In the genomic region with DNA sequence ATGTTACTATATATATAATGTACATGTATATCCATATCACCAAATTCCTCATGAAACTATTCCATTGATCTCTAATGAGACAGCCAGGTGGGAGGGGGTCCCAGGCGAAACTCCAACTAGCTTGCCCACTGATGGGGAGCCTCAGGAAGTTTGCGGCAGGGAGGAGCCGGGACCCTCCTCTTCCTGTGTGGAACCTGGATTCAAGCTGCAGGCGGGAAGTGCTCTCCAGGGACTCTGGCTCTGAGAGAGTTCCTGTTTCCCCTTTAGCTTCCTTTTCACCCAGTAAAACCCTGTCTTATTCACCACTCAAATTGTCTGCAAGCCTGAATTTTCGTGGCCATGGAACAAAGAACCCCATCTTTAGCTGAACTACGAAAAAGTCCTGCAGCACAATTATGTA, we compare ENCODE assay signal across 21 cellular contexts.
DNase-seq lines count a peak whose midpoint lies in the region; ATAC-seq and TF ChIP-seq lines count a peak whose summit lies in the region.
"Had no signal": no experiment of that assay in that cellular context is flagged by ENCODE, and none has a peak within 500 bp of the region (broad histone marks: within the 10 kb centered on the region; RNA-seq: fewer than 3 reads in every experiment).

No MANE protein-coding gene starts in this region.

- H3K9me3 ChIP-seq in A673 (ENCODE audit: low read depth, low read length, poor library complexity, severe bottlenecking) = no peaks in the 10 kb centered on the region
- H3K9me3 ChIP-seq in IMR-90 (ENCODE audit: control insufficient read depth, insufficient read depth, low read length) = no peaks in the 10 kb centered on the region
- H3K9me3 ChIP-seq in T-helper 17 cell (ENCODE audit: control insufficient read depth, low read length, poor library complexity, severe bottlenecking) = no peaks in the 10 kb centered on the region
- H3K9me3 ChIP-seq: SK-N-SH had no signal

- no peak overlapping the region for H2BK15ac ChIP-seq in IMR-90 (ENCODE audit: low read depth, low read length)

- no peaks in the 10 kb centered on the region for H3K36me3 ChIP-seq in A673 (ENCODE audit: insufficient read depth, low read length, poor library complexity, severe bottlenecking)
- no peaks in the 10 kb centered on the region for H3K36me3 ChIP-seq in IMR-90 (ENCODE audit: control insufficient read depth, insufficient read depth, low read length)

- H3K9ac ChIP-seq in IMR-90 (ENCODE audit: low read depth, low read length) = no peak overlapping the region
- H3K9ac ChIP-seq: SK-N-SH had no signal

- ATAC-seq in IMR-90 (ENCODE audit: low read depth) (no peak), left ventricle myocardium superior (peak; percentile 28), T-helper 17 cell (no peak)
- ATAC-seq: HCT116, K562 had no signal

- DNase-seq in A673 (ENCODE audit: low spot score) = peak; percentile 31
- DNase-seq in IMR-90 = no peak
- DNase-seq in UCSD-AML1 (lab: John Stamatoyannopoulos, UW; ENCODE audit: unreplicated experiment) = peak; percentile 58
- peak; percentile 27 for DNase-seq in left ventricle myocardium superior
- DNase-seq in T-helper 17 cell = no peak
- no peak for DNase-seq in activated CD4-positive, alpha-beta memory T cell treated with anti-CD3 and anti-CD28 coated beads, Interleukin-2, amount 10 ng/mL, durations not matched to agents 7 days and 5 days
- no peak for DNase-seq in NCI-H187 (lab: John Stamatoyannopoulos, UW)
- DNase-seq in HK-2 (ENCODE audit: unreplicated experiment) = no peak
- DNase-seq: CD4-positive, CD25-positive, alpha-beta regulatory T cell; EL; GF-D8; NCI-H1092 treated with DMSO at 0.1 percent for 48 hours; NCI-H146; NCI-H2081; NCI-H2171 treated with DMSO at 0.1 percent for 48 hours; NCI-H524 treated with DMSO at 0.1 percent for 48 hours; OCI-M1; SK-N-SH had no signal

- in situ Hi-C loops in IMR-90 (cut with MboI; ENCODE audit: low sequenced_read_pairs) = no loop called here

- no peak overlapping the region for H4K91ac ChIP-seq in IMR-90 (ENCODE audit: insufficient read depth, low read depth, low read length)

- no peak overlapping the region for H3K4ac ChIP-seq in IMR-90 (ENCODE audit: low read depth, low read length)

- no peak overlapping the region for H2BK120ac ChIP-seq in IMR-90 (ENCODE audit: low read depth, low read length)

- peaks cover 6% of the 10 kb centered on the region for H3K27me3 Mint-ChIP-seq in T-helper 17 cell
- no peaks in the 10 kb centered on the region for H3K27me3 Mint-ChIP-seq in activated CD4-positive, alpha-beta memory T cell treated with anti-CD3 and anti-CD28 coated beads, Interleukin-2, amount 10 ng/mL, durations not matched to agents 7 days and 5 days
- H3K27me3 Mint-ChIP-seq: B cell; CD4-positive, CD25-positive, alpha-beta regulatory T cell had no signal

- dilution Hi-C loops in IMR-90 (cut with HindIII; ENCODE audit: low sequenced_read_pairs, unreplicated experiment) = no loop called here

- H4K20me1 ChIP-seq in IMR-90 (ENCODE audit: insufficient read depth, low read length) = no peaks in the 10 kb centered on the region

- H3K27ac ChIP-seq in A673 (ENCODE audit: low read depth, low read length, poor library complexity, severe bottlenecking) (no peak overlapping the region), IMR-90 (ENCODE audit: insufficient read depth, low read length) (no peak overlapping the region)

- H3K36me3 Mint-ChIP-seq in T-helper 17 cell (ENCODE audit: low read depth) = no peaks in the 10 kb centered on the region
- no peaks in the 10 kb centered on the region for H3K36me3 Mint-ChIP-seq in activated CD4-positive, alpha-beta memory T cell treated with anti-CD3 and anti-CD28 coated beads, Interleukin-2, amount 10 ng/mL, durations not matched to agents 7 days and 5 days (ENCODE audit: low read depth)
- H3K36me3 Mint-ChIP-seq: CD4-positive, CD25-positive, alpha-beta regulatory T cell had no signal

- no peak overlapping the region for H3K23ac ChIP-seq in IMR-90 (ENCODE audit: low read depth, low read length)

- H3K4me3 ChIP-seq in A673 (ENCODE audit: low read depth, low read length, poor library complexity, severe bottlenecking) (no peak overlapping the region), IMR-90 (ENCODE audit: insufficient read depth, low read depth, low read length) (no peak overlapping the region)
- H3K4me3 ChIP-seq: K562 had no signal

- BruUV-seq in A673 (replicated peaks; lab: Mats Ljungman, UMichigan) = no TSS peak
- BruUV-seq in IMR-90 (replicated peaks; lab: Mats Ljungman, UMichigan) = no TSS peak

- intact Hi-C loops in A673 (cut with micrococcal nuclease; ENCODE audit: unreplicated experiment) = no loop called here
- intact Hi-C loops in IMR-90 (cut with micrococcal nuclease) = no loop called here
- intact Hi-C loops in left ventricle myocardium superior (cut with micrococcal nuclease) = no loop called here

- no peak overlapping the region for H2AK5ac ChIP-seq in IMR-90 (ENCODE audit: low read depth, low read length)

- no peak overlapping the region for H3K4me3 Mint-ChIP-seq in T-helper 17 cell
- H3K4me3 Mint-ChIP-seq in activated CD4-positive, alpha-beta memory T cell treated with anti-CD3 and anti-CD28 coated beads, Interleukin-2, amount 10 ng/mL, durations not matched to agents 7 days and 5 days = no peak overlapping the region
- H3K4me3 Mint-ChIP-seq: B cell; CD4-positive, CD25-positive, alpha-beta regulatory T cell had no signal

- WGBS in IMR-90 (ENCODE audit: extremely low coverage in 2 of 2, insufficient read length in 1 of 2), 2 experiments = no CpG with 5 or more reads among the region's 6 CpGs

- H3K79me1 ChIP-seq in IMR-90 (ENCODE audit: low read depth in 1 of 2, low read length in 2 of 2) = no peaks in the 10 kb centered on the region

- H2AFZ ChIP-seq in IMR-90 (replicated peaks; ENCODE audit: low read length, poor library complexity) = no peak overlapping the region

- POLR2A ChIA-PET in A673 (lab: Charles Lee; ENCODE audit: low non-redundant PET) = no interaction called here
- POLR2A ChIA-PET in IMR-90 (lab: Charles Lee; ENCODE audit: unreplicated experiment) = no interaction called here
- POLR2A ChIA-PET in activated CD4-positive, alpha-beta memory T cell treated with anti-CD3 and anti-CD28 coated beads, Interleukin-2, amount 10 ng/mL, durations not matched to agents 7 days and 5 days (lab: Charles Lee) = no interaction called here

- H4K8ac ChIP-seq in IMR-90 (ENCODE audit: low read depth in 2 of 2, low read length in 2 of 2) = no peak overlapping the region

- no peaks in the 10 kb centered on the region for H3K4me1 Mint-ChIP-seq in T-helper 17 cell
- no peaks in the 10 kb centered on the region for H3K4me1 Mint-ChIP-seq in activated CD4-positive, alpha-beta memory T cell treated with anti-CD3 and anti-CD28 coated beads, Interleukin-2, amount 10 ng/mL, durations not matched to agents 7 days and 5 days
- H3K4me1 Mint-ChIP-seq: B cell; CD4-positive, CD25-positive, alpha-beta regulatory T cell had no signal

- no peak for TF ChIP-seq POLR2A in IMR-90 (IDR thresholded peaks at IDR 0.05; ENCODE audit: low read depth, low read length)

- H2BK20ac ChIP-seq in IMR-90 (ENCODE audit: low read depth, low read length) = no peak overlapping the region

- no peaks in the 10 kb centered on the region for H3K4me1 ChIP-seq in A673 (ENCODE audit: insufficient read depth, low read length, poor library complexity, severe bottlenecking)
- no peaks in the 10 kb centered on the region for H3K4me1 ChIP-seq in IMR-90 (ENCODE audit: control insufficient read depth, insufficient read depth, low read length)

- H2BK5ac ChIP-seq in IMR-90 (ENCODE audit: low read depth, low read length, poor library complexity, severe bottlenecking) = no peak overlapping the region

- H3K27ac Mint-ChIP-seq in T-helper 17 cell = no peak overlapping the region
- H3K27ac Mint-ChIP-seq in activated CD4-positive, alpha-beta memory T cell treated with anti-CD3 and anti-CD28 coated beads, Interleukin-2, amount 10 ng/mL, durations not matched to agents 7 days and 5 days = no peak overlapping the region
- H3K27ac Mint-ChIP-seq: B cell; CD4-positive, CD25-positive, alpha-beta regulatory T cell had no signal

- no peaks in the 10 kb centered on the region for H3K9me1 ChIP-seq in IMR-90 (ENCODE audit: insufficient read depth, low read length)

- peak overlapping the region; percentile 55 for H2AK9ac ChIP-seq in IMR-90 (replicated peaks; ENCODE audit: low read depth, low read length, poor library complexity)

- no peak overlapping the region for H3K56ac ChIP-seq in IMR-90 (ENCODE audit: extremely low read depth, insufficient read depth, low read length)

- no peak overlapping the region for H3K18ac ChIP-seq in IMR-90 (ENCODE audit: low read depth, low read length)

- TF ChIP-seq RAD21 in IMR-90 (IDR thresholded peaks at IDR 0.05; ENCODE audit: low read length) = no peak

- no peaks in the 10 kb centered on the region for H3K9me3 Mint-ChIP-seq in activated CD4-positive, alpha-beta memory T cell treated with anti-CD3 and anti-CD28 coated beads, Interleukin-2, amount 10 ng/mL, durations not matched to agents 7 days and 5 days

- H3K4me2 ChIP-seq in IMR-90 (ENCODE audit: low read depth, low read length) = no peak overlapping the region
- H3K4me2 ChIP-seq: SK-N-SH had no signal

- no peaks in the 10 kb centered on the region for H3K27me3 ChIP-seq in A673 (replicated peaks; ENCODE audit: insufficient read depth, low read depth, low read length, poor library complexity)
- H3K27me3 ChIP-seq in IMR-90 (ENCODE audit: control insufficient read depth, insufficient read depth, low read length) = no peaks in the 10 kb centered on the region

- H4K5ac ChIP-seq in IMR-90 (ENCODE audit: low read depth, low read length) = no peak overlapping the region

- no peak overlapping the region for H3K14ac ChIP-seq in IMR-90 (replicated peaks; ENCODE audit: low read depth, low read length)

- TF ChIP-seq CTCF in A673 (conservative IDR thresholded peaks at IDR 0.05; ENCODE audit: low read depth, low read length) = no peak
- no peak for TF ChIP-seq CTCF in IMR-90 (conservative IDR thresholded peaks at IDR 0.05; ENCODE audit: low read depth, low read length)

- CTCF ChIA-PET in A673 (lab: Charles Lee) (no interaction called here), IMR-90 (lab: Yijun Ruan, JAX) (no interaction called here)
- CTCF ChIA-PET in activated CD4-positive, alpha-beta memory T cell treated with anti-CD3 and anti-CD28 coated beads, Interleukin-2, amount 10 ng/mL, durations not matched to agents 7 days and 5 days (lab: Charles Lee) = no interaction called here

TF ChIP-seq in IMR-90, 13 proteins besides CTCF, POLR2A, EP300 and RAD21 (continues in another document):
- TF ChIP-seq SMC3 (IDR thresholded peaks at IDR 0.05; ENCODE audit: low read depth, low read length) = no peak
- no peak for TF ChIP-seq RCOR1 (IDR thresholded peaks at IDR 0.05; ENCODE audit: insufficient replicate concordance, low read length)
- TF ChIP-seq, protein P1, sequence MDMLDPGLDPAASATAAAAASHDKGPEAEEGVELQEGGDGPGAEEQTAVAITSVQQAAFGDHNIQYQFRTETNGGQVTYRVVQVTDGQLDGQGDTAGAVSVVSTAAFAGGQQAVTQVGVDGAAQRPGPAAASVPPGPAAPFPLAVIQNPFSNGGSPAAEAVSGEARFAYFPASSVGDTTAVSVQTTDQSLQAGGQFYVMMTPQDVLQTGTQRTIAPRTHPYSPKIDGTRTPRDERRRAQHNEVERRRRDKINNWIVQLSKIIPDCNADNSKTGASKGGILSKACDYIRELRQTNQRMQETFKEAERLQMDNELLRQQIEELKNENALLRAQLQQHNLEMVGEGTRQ (IDR thresholded peaks at IDR 0.05; ENCODE audit: low read depth, low read length) = no peak
- TF ChIP-seq CHD1 (IDR thresholded peaks at IDR 0.05; ENCODE audit: low read depth, low read length) = no peak

Comparison
In these comparisons a context has a peak if more than half of its experiments do, and no peak if none do; other contexts are left out.
1. DNase-seq: peak in A673 (single experiment), UCSD-AML1 (single experiment) and left ventricle myocardium superior (single experiment); none in IMR-90 (single experiment), T-helper 17 cell (0 of 3), activated CD4-positive, alpha-beta memory T cell treated with anti-CD3 and anti-CD28 coated beads, Interleukin-2, amount 10 ng/mL, durations not matched to agents 7 days and 5 days (single experiment), NCI-H187 (0 of 2) and HK-2 (single experiment).